Comparison of ENCODE assay signal across 8 cellular contexts in the genomic region with DNA sequence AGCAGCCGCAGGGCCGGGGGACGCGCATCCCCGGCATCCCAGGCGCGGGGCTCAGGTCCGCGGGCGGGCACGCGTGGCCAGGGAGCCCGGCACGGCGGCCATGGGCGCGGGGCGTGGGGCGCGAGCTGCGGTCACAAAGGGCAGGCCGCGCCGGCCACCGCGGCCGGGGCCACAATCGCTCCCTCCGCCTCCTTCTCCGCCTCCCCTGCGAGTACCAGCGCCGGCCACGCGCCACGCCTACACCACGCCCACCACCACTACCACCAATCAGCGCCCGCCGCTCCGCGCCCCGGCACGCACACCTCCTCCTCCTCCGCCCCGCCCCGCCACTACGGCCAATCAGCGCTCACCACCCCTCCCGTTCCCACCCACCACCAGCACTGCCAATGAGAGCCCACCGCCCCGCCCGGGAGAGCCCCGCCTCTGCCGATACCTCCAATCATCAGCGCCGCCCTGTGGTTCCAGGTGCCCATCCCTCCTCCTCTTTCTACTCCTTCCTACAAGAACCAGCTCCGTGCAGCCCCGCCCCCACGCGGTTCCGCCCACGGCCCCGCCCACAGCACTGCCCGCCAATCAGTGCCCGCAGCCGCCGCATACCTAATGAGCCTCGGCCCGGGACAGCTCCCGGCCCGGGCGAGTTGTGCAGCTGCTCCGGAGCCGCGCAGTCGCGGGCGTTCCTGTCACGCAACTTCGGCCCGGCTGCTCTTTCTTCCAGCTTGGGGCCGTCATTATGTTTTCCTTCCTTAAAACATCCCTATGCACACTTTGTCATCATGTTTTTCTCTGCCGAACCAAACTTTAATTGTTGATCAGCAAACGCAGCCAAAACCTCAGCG. TPM values are rescaled to one million over a fixed set of nuclear protein-coding genes. Genes with fewer than 3 reads are reported as not detected.
DNase-seq lines count a peak whose midpoint lies in the region; ATAC-seq and TF ChIP-seq lines count a peak whose summit lies in the region.

A gene (minus strand): TSS at position 213 of the 836 bp plus-strand sequence. CDS start 232 bp downstream, outside the sequence.

- peak within 1 kb of the TSS; percentile 97 for H3K27ac ChIP-seq in GM23338 (ENCODE audit: low read depth)
- H3K27ac ChIP-seq in fibroblast of lung (ENCODE audit: insufficient read depth, low read length) = peak within 1 kb of the TSS; percentile 84
- peak within 1 kb of the TSS; percentile 66 for H3K27ac ChIP-seq in naive thymus-derived CD4-positive, alpha-beta T cell (ENCODE audit: low read depth, low read length)

- peaks cover 33% of the 10 kb centered on the region for H3K27me3 Mint-ChIP-seq in GM23338 (ENCODE audit: insufficient read depth, low read depth, poor library complexity)
- peaks cover 57% of the 10 kb centered on the region for H3K27me3 Mint-ChIP-seq in activated T-helper 2 cell treated with anti-CD3 and anti-CD28 coated beads, Interferon-gamma antibody, Interleukin-2, Interleukin-4, amounts not matched to agents 10 μg/mL and 5 μg/mL and 100 μg/mL, durations not matched to agents 14 hours and 24 hours and 36 hours (ENCODE audit: low read depth)
- H3K27me3 Mint-ChIP-seq in naive thymus-derived CD4-positive, alpha-beta T cell = peaks cover 0 to 60% (median 18%) of the 10 kb centered on the region in 5 donors
- peaks cover 42% of the 10 kb centered on the region for H3K27me3 Mint-ChIP-seq in stimulated activated memory B cell treated with anti-CD40 and anti-IgM and Interleukin-4, amounts not matched to agents 10 μg/mL and 1 μg/mL and 100 μg/mL, for 72 hours

- H4K20me1 ChIP-seq in GM23338 (replicated peaks; ENCODE audit: insufficient read depth) (peaks cover 4% of the 10 kb centered on the region; the same call in 1 of the 2 replicates), fibroblast of lung (ENCODE audit: control insufficient read depth, extremely low read depth, insufficient read depth, low read length) (no peaks in the 10 kb centered on the region)

- peak within 1 kb of the TSS; percentile 95 for H3K9ac ChIP-seq in fibroblast of lung (ENCODE audit: insufficient read depth, low read length)

- H3K4me1 Mint-ChIP-seq in GM23338 = peaks cover 55% of the 10 kb centered on the region
- peaks cover 23% of the 10 kb centered on the region for H3K4me1 Mint-ChIP-seq in activated T-helper 2 cell treated with anti-CD3 and anti-CD28 coated beads, Interferon-gamma antibody, Interleukin-2, Interleukin-4, amounts not matched to agents 10 μg/mL and 5 μg/mL and 100 μg/mL, durations not matched to agents 14 hours and 24 hours and 36 hours (ENCODE audit: low read depth)
- peaks cover 8 to 30% (median 14%) of the 10 kb centered on the region in 7 donors for H3K4me1 Mint-ChIP-seq in naive thymus-derived CD4-positive, alpha-beta T cell
- peaks cover 31% of the 10 kb centered on the region for H3K4me1 Mint-ChIP-seq in stimulated activated memory B cell treated with anti-CD40 and anti-IgM and Interleukin-4, amounts not matched to agents 10 μg/mL and 1 μg/mL and 100 μg/mL, for 72 hours

- H3K9me3 Mint-ChIP-seq in GM23338 = no peaks in the 10 kb centered on the region
- H3K9me3 Mint-ChIP-seq in activated T-helper 2 cell treated with anti-CD3 and anti-CD28 coated beads, Interferon-gamma antibody, Interleukin-2, Interleukin-4, amounts not matched to agents 10 μg/mL and 5 μg/mL and 100 μg/mL, durations not matched to agents 14 hours and 24 hours and 36 hours = no peaks in the 10 kb centered on the region
- no peaks in the 10 kb centered on the region for H3K9me3 Mint-ChIP-seq in naive thymus-derived CD4-positive, alpha-beta T cell
- H3K9me3 Mint-ChIP-seq in stimulated activated memory B cell treated with anti-CD40 and anti-IgM and Interleukin-4, amounts not matched to agents 10 μg/mL and 1 μg/mL and 100 μg/mL, for 72 hours = no peaks in the 10 kb centered on the region

- H3K9me3 ChIP-seq in fibroblast of lung (ENCODE audit: control insufficient read depth, insufficient read depth, low read depth, low read length) = no peaks in the 10 kb centered on the region
- no peaks in the 10 kb centered on the region for H3K9me3 ChIP-seq in naive thymus-derived CD4-positive, alpha-beta T cell (ENCODE audit: control insufficient read depth in 2 of 3, low read length in 3 of 3)

- H3K36me3 Mint-ChIP-seq in GM23338 (ENCODE audit: low read depth) = no peaks in the 10 kb centered on the region; the same call in 1 of the 3 replicates
- no peaks in the 10 kb centered on the region for H3K36me3 Mint-ChIP-seq in activated T-helper 2 cell treated with anti-CD3 and anti-CD28 coated beads, Interferon-gamma antibody, Interleukin-2, Interleukin-4, amounts not matched to agents 10 μg/mL and 5 μg/mL and 100 μg/mL, durations not matched to agents 14 hours and 24 hours and 36 hours (ENCODE audit: low read depth)
- H3K36me3 Mint-ChIP-seq in naive thymus-derived CD4-positive, alpha-beta T cell = no peaks in the 10 kb centered on the region
- no peaks in the 10 kb centered on the region for H3K36me3 Mint-ChIP-seq in stimulated activated memory B cell treated with anti-CD40 and anti-IgM and Interleukin-4, amounts not matched to agents 10 μg/mL and 1 μg/mL and 100 μg/mL, for 72 hours

- CTCF ChIA-PET in naive thymus-derived CD4-positive, alpha-beta T cell (lab: Charles Lee) = interaction anchor here (0.6 to 1.0 kb wide), 2 partner anchors 13 to 139 kb away, joined by 3 read pairs; no protein-coding TSS in a partner anchor

- no peaks in the 10 kb centered on the region for H3K36me3 ChIP-seq in GM23338 (ENCODE audit: insufficient read depth)
- no peaks in the 10 kb centered on the region for H3K36me3 ChIP-seq in fibroblast of lung (ENCODE audit: control insufficient read depth, insufficient read depth, low read length)
- no peaks in the 10 kb centered on the region for H3K36me3 ChIP-seq in naive thymus-derived CD4-positive, alpha-beta T cell (ENCODE audit: control insufficient read depth in 2 of 3, insufficient read depth in 3 of 3, low read length in 3 of 3)

- intact Hi-C loops in activated T-helper 2 cell treated with anti-CD3 and anti-CD28 coated beads, Interferon-gamma antibody, Interleukin-2, Interleukin-4, amounts not matched to agents 10 μg/mL and 5 μg/mL and 100 μg/mL, durations not matched to agents 14 hours and 24 hours and 36 hours (cut with micrococcal nuclease) = loop anchor here (1.0 to 10.0 kb wide), 8 partner anchors 85 to 724 kb away; a partner anchor contains a TSS
- intact Hi-C loops in naive thymus-derived CD4-positive, alpha-beta T cell (cut with micrococcal nuclease) = loop anchor here (1.0 to 10.0 kb wide), 15 partner anchors 40 to 1198 kb away; a partner anchor contains a TSS

- H3K4me1 ChIP-seq in GM23338 (ENCODE audit: insufficient read depth) = peaks cover 41% of the 10 kb centered on the region
- peaks cover 19% of the 10 kb centered on the region for H3K4me1 ChIP-seq in fibroblast of lung (ENCODE audit: control insufficient read depth, extremely low read depth, insufficient read depth, low read length)
- H3K4me1 ChIP-seq in naive thymus-derived CD4-positive, alpha-beta T cell (ENCODE audit: control insufficient read depth in 2 of 2, insufficient read depth in 2 of 2, low read length in 2 of 2) = peaks cover 6 to 16% of the 10 kb centered on the region in 2 donors

- H3K9me2 ChIP-seq in GM23338 (ENCODE audit: insufficient read depth) = no peaks in the 10 kb centered on the region

- peak within 1 kb of the TSS; percentile 94 for H3K27ac Mint-ChIP-seq in GM23338
- peak within 1 kb of the TSS; percentile 59 for H3K27ac Mint-ChIP-seq in activated T-helper 2 cell treated with anti-CD3 and anti-CD28 coated beads, Interferon-gamma antibody, Interleukin-2, Interleukin-4, amounts not matched to agents 10 μg/mL and 5 μg/mL and 100 μg/mL, durations not matched to agents 14 hours and 24 hours and 36 hours
- H3K27ac Mint-ChIP-seq in naive thymus-derived CD4-positive, alpha-beta T cell = peak within 1 kb of the TSS; percentile 60 to 96 (median 90)
- peak within 1 kb of the TSS; percentile 91 for H3K27ac Mint-ChIP-seq in stimulated activated memory B cell treated with anti-CD40 and anti-IgM and Interleukin-4, amounts not matched to agents 10 μg/mL and 1 μg/mL and 100 μg/mL, for 72 hours

- peaks cover 30% of the 10 kb centered on the region for H3K27me3 ChIP-seq in GM23338 (ENCODE audit: insufficient read depth)
- H3K27me3 ChIP-seq in fibroblast of lung (ENCODE audit: control insufficient read depth, insufficient read depth, low read length) = no peaks in the 10 kb centered on the region
- H3K27me3 ChIP-seq in naive thymus-derived CD4-positive, alpha-beta T cell (ENCODE audit: control insufficient read depth in 2 of 2, insufficient read depth in 2 of 2, low read length in 2 of 2) = no peaks in the 10 kb centered on the region

- H3K4me2 ChIP-seq in GM23338 (peak within 1 kb of the TSS; percentile 100), fibroblast of lung (ENCODE audit: extremely low read depth, insufficient read depth, low read length) (peak within 1 kb of the TSS; percentile 99)

- H3K4me3 ChIP-seq in GM23338 (peak within 1 kb of the TSS; percentile 91), fibroblast of lung (replicated peaks in 1 of 4; ENCODE audit: control extremely low read depth in 1 of 4, insufficient read depth in 1 of 4, low read depth in 3 of 4, low read length in 4 of 4) (peak within 1 kb of the TSS; percentile 88 to 96 (median 92))
- H3K4me3 ChIP-seq in naive thymus-derived CD4-positive, alpha-beta T cell (ENCODE audit: low read length) = peak within 1 kb of the TSS; percentile 91

- peak within 1 kb of the TSS; percentile 72 for H3K4me3 Mint-ChIP-seq in GM23338
- H3K4me3 Mint-ChIP-seq in activated T-helper 2 cell treated with anti-CD3 and anti-CD28 coated beads, Interferon-gamma antibody, Interleukin-2, Interleukin-4, amounts not matched to agents 10 μg/mL and 5 μg/mL and 100 μg/mL, durations not matched to agents 14 hours and 24 hours and 36 hours (ENCODE audit: low read depth) = peak within 1 kb of the TSS; percentile 81
- H3K4me3 Mint-ChIP-seq in naive thymus-derived CD4-positive, alpha-beta T cell = peak within 1 kb of the TSS; percentile 83 to 98 (median 91)
- H3K4me3 Mint-ChIP-seq in stimulated activated memory B cell treated with anti-CD40 and anti-IgM and Interleukin-4, amounts not matched to agents 10 μg/mL and 1 μg/mL and 100 μg/mL, for 72 hours = peak within 1 kb of the TSS; percentile 92

- ATAC-seq in GM23338 = peak; percentile 82
- peak; percentile 95 for ATAC-seq in naive thymus-derived CD4-positive, alpha-beta T cell
- peak; percentile 95 for ATAC-seq in stimulated activated memory B cell treated with anti-CD40 and anti-IgM and Interleukin-4, amounts not matched to agents 10 μg/mL and 1 μg/mL and 100 μg/mL, for 72 hours

- POLR2A ChIA-PET in naive thymus-derived CD4-positive, alpha-beta T cell (lab: Charles Lee) = interaction anchor here (0.7 to 2.2 kb wide), 8 partner anchors 119 to 333 kb away, joined by 3 to 15 read pairs (median 4); a partner anchor contains a TSS

- peaks cover 39% of the 10 kb centered on the region for H3K79me2 ChIP-seq in GM23338 (replicated peaks; ENCODE audit: insufficient read depth)
- H3K79me2 ChIP-seq in fibroblast of lung (ENCODE audit: control insufficient read depth, insufficient read depth, low read length) = peaks cover 32% of the 10 kb centered on the region

- TF ChIP-seq CTCF in GM23338 (conservative IDR thresholded peaks at IDR 0.05; ENCODE audit: low read depth in 2 of 2) = no peak; a peak in 1 of 4 replicates
- no peak for TF ChIP-seq CTCF in fibroblast of lung (conservative IDR thresholded peaks at IDR 0.05 in 1 of 2, IDR thresholded peaks at IDR 0.05 in 1 of 2; ENCODE audit: low read depth in 1 of 2, low read length in 2 of 2)

- DNase-seq in EH (ENCODE audit: low read depth) (peak; percentile 100), GM23338 (ENCODE audit: low spot score) (peak; percentile 99), Kasumi-1 (lab: John Stamatoyannopoulos, UW) (peak; percentile 97 to 98), RPMI8226 (peak; percentile 98), fibroblast of lung (ENCODE audit: low read depth in 2 of 2) (peak; percentile 99 to 100)
- DNase-seq in activated T-helper 2 cell treated with anti-CD3 and anti-CD28 coated beads, Interferon-gamma antibody, Interleukin-2, Interleukin-4, amounts not matched to agents 10 μg/mL and 5 μg/mL and 100 μg/mL, durations not matched to agents 14 hours and 24 hours and 36 hours (ENCODE audit: low spot score) = peak; percentile 100
- peak; percentile 99 to 100 (median 100) for DNase-seq in naive thymus-derived CD4-positive, alpha-beta T cell

- peak within 1 kb of the TSS; percentile 94 for H2AFZ ChIP-seq in GM23338
- H2AFZ ChIP-seq in fibroblast of lung (ENCODE audit: low read length) = peak within 1 kb of the TSS; percentile 74

- peaks cover 18% of the 10 kb centered on the region for H3F3A ChIP-seq in GM23338 (replicated peaks; ENCODE audit: low read depth)

RNA-seq across cellular contexts. Expression of the gene that starts here (rescaled TPM):
- total RNA-seq in GM23338 (2014; rRNA removed; shearing (Covaris generic)) = 25.3 and 25.6 TPM in 2 replicates
- polyA plus RNA-seq in GM23338 (2016; fragmentation: Nextera tagmentation; extraction: Ambion mirVana) (9.4 and 12.5 TPM in 2 replicates), fibroblast of lung (66.8 and 80.2 TPM in 2 replicates)
- total RNA-seq in activated T-helper 2 cell treated with anti-CD3 and anti-CD28 coated beads, Interferon-gamma antibody, Interleukin-2, Interleukin-4, amounts not matched to agents 10 μg/mL and 5 μg/mL and 100 μg/mL, durations not matched to agents 14 hours and 24 hours and 36 hours = 2.1 and 2.2 TPM in 2 replicates
- 109 and 116 TPM in 2 replicates for total RNA-seq in fibroblast of lung
- 60.3 and 64.5 TPM in 2 replicates for polyA plus RNA-seq in fibroblast of lung (2012)
- 129 and 153 TPM in 2 replicates for polyA minus RNA-seq in fibroblast of lung (ENCODE audit: low replicate concordance)
- 10 to 100 TPM in 2 of 5 experiments, 1 to 10 TPM in 3; 4.5 to 17.1 (median 6.6) TPM for total RNA-seq in naive thymus-derived CD4-positive, alpha-beta T cell
- 1 to 10 TPM; 5.0 to 7.1 TPM for polyA plus RNA-seq in naive thymus-derived CD4-positive, alpha-beta T cell

Comparison
In these comparisons a context has a peak if more than half of its experiments do, and no peak if none do; other contexts are left out.
1. Peak in every context shown above with its lines: DNase-seq, ATAC-seq, H3K4me3 ChIP-seq and H3K27ac ChIP-seq.